8 cellular contexts compared by ENCODE assay signal in genomic region chr2:48356701-48357322, GRCh38. TPM values are rescaled to one million over a fixed set of nuclear protein-coding genes. Genes with fewer than 3 reads are reported as not detected.
DNase-seq lines count a peak whose midpoint lies in the region; TF ChIP-seq lines count a peak whose summit lies in the region.

No MANE protein-coding gene starts in this region.

- 52 to 54% methylated on average over 5 of the region's 5 CpGs for WGBS in lower leg skin, 2 donors

- H3K4me3 ChIP-seq in HFF-Myc (replicated peaks; ENCODE audit: low read depth, low read length) (no peak overlapping the region), brain microvascular endothelial cell (ENCODE audit: low read depth, low read length) (no peak overlapping the region), lower leg skin (ENCODE audit: low read depth, poor library complexity, severe bottlenecking) (no peak overlapping the region)

- no peak for TF ChIP-seq CTCF in HFF-Myc (IDR thresholded peaks at IDR 0.05; ENCODE audit: low read depth, low read length, missing control alignments)
- no peak for TF ChIP-seq CTCF in brain microvascular endothelial cell (IDR thresholded peaks at IDR 0.05; ENCODE audit: low read depth, low read length, missing control alignments)
- TF ChIP-seq CTCF in lower leg skin (IDR thresholded peaks at IDR 0.05), result no peak

- in situ Hi-C loops in brain microvascular endothelial cell (cut with HindIII; ENCODE audit: low pct_ligation_motif_present, low sequenced_read_pairs), result no loop called here

- peak; percentile 23 for DNase-seq in NCI-H146 (lab: John Stamatoyannopoulos, UW)
- no peak for DNase-seq in NCI-H146 treated with DMSO at 0.1 percent for 48 hours (lab: John Stamatoyannopoulos, UW; ENCODE audit: unreplicated experiment)
- DNase-seq in HFF-Myc (ENCODE audit: extremely low read depth, low read depth), result peak; percentile 43
- DNase-seq in NCI-H2029 (lab: John Stamatoyannopoulos, UW), result peak; percentile 67
- peak; percentile 71 for DNase-seq in brain microvascular endothelial cell
- no peak for DNase-seq in lower leg skin (ENCODE audit: low spot score in 2 of 2)
- no peak for DNase-seq in NCI-H345 (lab: John Stamatoyannopoulos, UW)
- no peak for DNase-seq in stimulated activated CD4-positive, alpha-beta T cell treated with anti-CD3 and anti-CD28 coated beads, Interleukin-2, amount 100 ng/mL, for 48 hours

- intact Hi-C loops in lower leg skin (cut with DNase I; ENCODE audit: low total_unique reads), result no loop called here

- TF ChIP-seq POLR2A in lower leg skin (IDR thresholded peaks at IDR 0.05), result no peak

- H3K27ac ChIP-seq in brain microvascular endothelial cell, result peak overlapping the region; percentile 3

- H3K27me3 ChIP-seq in brain microvascular endothelial cell (replicated peaks), result no peaks in the 10 kb centered on the region

- no peaks in the 10 kb centered on the region for H3K36me3 ChIP-seq in brain microvascular endothelial cell (replicated peaks)

RNA-seq across cellular contexts. Expression of gene FOXN2, which starts 42.3 kb away (rescaled TPM):
- total RNA-seq in lower leg skin, result 10 to 100 TPM in 2 of 4 donors, 1 to 10 TPM in 2; 8.9 to 16.8 (median 11.3) TPM

Comparison
In these comparisons a context has a peak if more than half of its experiments do, and no peak if none do; other contexts are left out.
1. DNase-seq: peak in NCI-H146 (single experiment), HFF-Myc (single experiment), NCI-H2029 (single experiment) and brain microvascular endothelial cell (single experiment); none in NCI-H146 treated with DMSO at 0.1 percent for 48 hours (single experiment), lower leg skin (0 of 2), NCI-H345 (single experiment) and stimulated activated CD4-positive, alpha-beta T cell treated with anti-CD3 and anti-CD28 coated beads, Interleukin-2, amount 100 ng/mL, for 48 hours (0 of 2).